22 cellular contexts compared by ENCODE assay signal in genomic region chr1:159828176-159828575, GRCh38. TPM values are rescaled to one million over a fixed set of nuclear protein-coding genes. Genes with fewer than 3 reads are reported as not detected.
DNase-seq lines count a peak whose midpoint lies in the region; ATAC-seq, FAIRE-seq and TF ChIP-seq lines count a peak whose summit lies in the region.
"Had no signal": no experiment of that assay in that cellular context is flagged by ENCODE, and none has a peak within 500 bp of the region (broad histone marks: within the 10 kb centered on the region; RNA-seq: fewer than 3 reads in every experiment).

No MANE protein-coding gene starts in this region.

- H3K27me3 Mint-ChIP-seq in CD8-positive, alpha-beta memory T cell, result peaks cover 0 to 6% of the 10 kb centered on the region in 2 donors
- no peaks in the 10 kb centered on the region for H3K27me3 Mint-ChIP-seq in central memory CD8-positive, alpha-beta T cell
- H3K27me3 Mint-ChIP-seq in naive thymus-derived CD4-positive, alpha-beta T cell, result peaks cover 0 to 46% (median 0%) of the 10 kb centered on the region in 5 donors

- DNase-seq in CD8-positive, alpha-beta memory T cell, result no peak
- DNase-seq in GM19239 (ENCODE audit: insufficient read length, low spot score) (no peak), C1 segment of cervical spinal cord (lab: John Stamatoyannopoulos, UW) (no peak), foreskin melanocyte (no peak), sigmoid colon (no peak)
- no peak for DNase-seq in central memory CD8-positive, alpha-beta T cell (ENCODE audit: low spot score in 2 of 2)
- DNase-seq in naive thymus-derived CD4-positive, alpha-beta T cell, result no peak
- no peak for DNase-seq in stimulated activated CD4-positive, alpha-beta T cell treated with anti-CD3 and anti-CD28 coated beads, Interleukin-4, amount 100 ng/mL, for 1 hour
- DNase-seq: activated CD8-positive, alpha-beta memory T cell treated with anti-CD3 and anti-CD28 coated beads, Interleukin-2, amount 50 U/mL, for 48 hours; activated gamma-delta T cell; Calu3; cerebellar nuclear complex; EL; glutamatergic neuron; Karpas-422; left lung; NCI-H2171 treated with DMSO at 0.1 percent for 48 hours; OCI-M1; stimulated activated CD8-positive, alpha-beta memory T cell treated with anti-CD3 and anti-CD28 coated beads, Interleukin-4, amount 100 ng/mL, for 48 hours had no signal

- CTCF ChIA-PET in CD8-positive, alpha-beta memory T cell (lab: Charles Lee), result interaction anchor here (0.9 to 2.4 kb wide), 6 partner anchors 22 to 118 kb away, joined by 3 to 8 read pairs (median 5); partner anchors contain the start of gene DUSP23
- CTCF ChIA-PET in naive thymus-derived CD4-positive, alpha-beta T cell (lab: Charles Lee), result interaction anchor here (1.0 kb wide), 1 partner anchor 65 kb away, joined by 3 read pairs; no protein-coding TSS in a partner anchor

- no peaks in the 10 kb centered on the region for H3K27me3 ChIP-seq in CD8-positive, alpha-beta memory T cell (ENCODE audit: insufficient read depth, low read length, poor library complexity, severe bottlenecking)
- no peaks in the 10 kb centered on the region for H3K27me3 ChIP-seq in naive thymus-derived CD4-positive, alpha-beta T cell (ENCODE audit: control insufficient read depth in 2 of 2, insufficient read depth in 2 of 2, low read length in 2 of 2)
- H3K27me3 ChIP-seq in sigmoid colon, result peaks cover 0 to 13% (median 0%) of the 10 kb centered on the region in 3 donors
- H3K27me3 ChIP-seq: left lung had no signal

- no peak for TF ChIP-seq CTCF in sigmoid colon (IDR thresholded peaks at IDR 0.05)

- H3K4me1 Mint-ChIP-seq in CD8-positive, alpha-beta memory T cell, result peaks cover 68 to 78% (median 76%) of the 10 kb centered on the region in 3 donors
- H3K4me1 Mint-ChIP-seq in central memory CD8-positive, alpha-beta T cell, result peaks cover 90% of the 10 kb centered on the region
- H3K4me1 Mint-ChIP-seq in naive thymus-derived CD4-positive, alpha-beta T cell, result peaks cover 44 to 67% (median 48%) of the 10 kb centered on the region in 7 donors

- POLR2A ChIA-PET in CD8-positive, alpha-beta memory T cell (lab: Charles Lee), result interaction anchor here (0.7 to 1.1 kb wide), 2 partner anchors 26 to 28 kb away, joined by 5 to 6 read pairs; no protein-coding TSS in a partner anchor
- POLR2A ChIA-PET in naive thymus-derived CD4-positive, alpha-beta T cell (lab: Charles Lee), result no interaction called here

- intact Hi-C loops in naive thymus-derived CD4-positive, alpha-beta T cell (cut with micrococcal nuclease), result loop anchor here in 1 of 2 donors (5.0 kb wide), 1 partner anchor 46 kb away; the partner anchor contains the start of gene DUSP23
- intact Hi-C loops in sigmoid colon (cut with DNase I), result no loop called here

- H3K4me3 ChIP-seq in CD8-positive, alpha-beta memory T cell (ENCODE audit: low read length), result peak overlapping the region; percentile 38
- H3K4me3 ChIP-seq in naive thymus-derived CD4-positive, alpha-beta T cell (ENCODE audit: low read length), result peak overlapping the region; percentile 11
- no peak overlapping the region for H3K4me3 ChIP-seq in sigmoid colon

- H3K4me1 ChIP-seq in CD8-positive, alpha-beta memory T cell (ENCODE audit: insufficient read depth, low read length), result peaks cover 57% of the 10 kb centered on the region
- peaks cover 31 to 52% of the 10 kb centered on the region in 2 donors for H3K4me1 ChIP-seq in naive thymus-derived CD4-positive, alpha-beta T cell (ENCODE audit: control insufficient read depth in 2 of 2, insufficient read depth in 2 of 2, low read length in 2 of 2)
- peaks cover 0 to 7% (median 3%) of the 10 kb centered on the region in 4 donors for H3K4me1 ChIP-seq in sigmoid colon

- H3K27ac ChIP-seq in CD8-positive, alpha-beta memory T cell (ENCODE audit: low read depth, low read length), result no peak overlapping the region
- no peak overlapping the region for H3K27ac ChIP-seq in naive thymus-derived CD4-positive, alpha-beta T cell (ENCODE audit: low read depth, low read length)
- H3K27ac ChIP-seq in sigmoid colon, result no peak overlapping the region

- no peak for ATAC-seq in central memory CD8-positive, alpha-beta T cell (replicated peaks; ENCODE audit: extremely low read depth, poor library complexity, severe bottlenecking)
- ATAC-seq in naive thymus-derived CD4-positive, alpha-beta T cell, result no peak
- ATAC-seq: HCT116 had no signal

- FAIRE-seq in GM19239 (lab: Jason Lieb, UNC), result peak; percentile 14
- FAIRE-seq: urothelium cell line had no signal

- no peak for TF ChIP-seq POLR2A in sigmoid colon (IDR thresholded peaks at IDR 0.05)

- H3K36me3 Mint-ChIP-seq in CD8-positive, alpha-beta memory T cell, result peaks cover 5 to 19% (median 6%) of the 10 kb centered on the region in 3 donors
- H3K36me3 Mint-ChIP-seq in central memory CD8-positive, alpha-beta T cell (ENCODE audit: insufficient read depth), result peaks cover 19% of the 10 kb centered on the region
- H3K36me3 Mint-ChIP-seq in naive thymus-derived CD4-positive, alpha-beta T cell, result peaks cover 0 to 30% (median 0%) of the 10 kb centered on the region in 5 donors

- no peak for TF ChIP-seq EP300 in sigmoid colon (IDR thresholded peaks at IDR 0.05)

- no peaks in the 10 kb centered on the region for H3K36me3 ChIP-seq in CD8-positive, alpha-beta memory T cell (ENCODE audit: insufficient read depth, low read length)
- no peaks in the 10 kb centered on the region for H3K36me3 ChIP-seq in naive thymus-derived CD4-positive, alpha-beta T cell (ENCODE audit: control insufficient read depth in 2 of 3, insufficient read depth in 3 of 3, low read length in 3 of 3)
- H3K36me3 ChIP-seq in sigmoid colon, result no peaks in the 10 kb centered on the region

- WGBS in sigmoid colon, 2 donors, result 78 to 94% methylated on average over 3 of the region's 3 CpGs

- H3K27ac Mint-ChIP-seq in CD8-positive, alpha-beta memory T cell, result peak overlapping the region in 3 of 8 donors; percentile 18 to 83 (median 40)
- no peak overlapping the region for H3K27ac Mint-ChIP-seq in central memory CD8-positive, alpha-beta T cell (ENCODE audit: low read depth)
- H3K27ac Mint-ChIP-seq in naive thymus-derived CD4-positive, alpha-beta T cell, result peak overlapping the region in 2 of 9 donors; percentile 38 to 67

- H3K9me3 ChIP-seq in CD8-positive, alpha-beta memory T cell (ENCODE audit: low read length), result peaks cover 8% of the 10 kb centered on the region
- peaks cover 0 to 7% (median 0%) of the 10 kb centered on the region in 3 experiments for H3K9me3 ChIP-seq in naive thymus-derived CD4-positive, alpha-beta T cell (ENCODE audit: control insufficient read depth in 2 of 3, low read length in 3 of 3)
- H3K9me3 ChIP-seq in sigmoid colon, result no peaks in the 10 kb centered on the region
- H3K9me3 ChIP-seq: left lung had no signal

- peaks cover 12 to 39% (median 27%) of the 10 kb centered on the region in 5 donors for H3K9me3 Mint-ChIP-seq in CD8-positive, alpha-beta memory T cell
- H3K9me3 Mint-ChIP-seq in central memory CD8-positive, alpha-beta T cell, result peaks cover 7% of the 10 kb centered on the region
- peaks cover 0 to 16% (median 4%) of the 10 kb centered on the region in 11 donors for H3K9me3 Mint-ChIP-seq in naive thymus-derived CD4-positive, alpha-beta T cell

- H3K4me3 Mint-ChIP-seq in CD8-positive, alpha-beta memory T cell, result peak overlapping the region; percentile 43 to 90 (median 80)
- peak overlapping the region; percentile 75 for H3K4me3 Mint-ChIP-seq in central memory CD8-positive, alpha-beta T cell
- peak overlapping the region in 5 of 10 donors; percentile 18 to 63 (median 49) for H3K4me3 Mint-ChIP-seq in naive thymus-derived CD4-positive, alpha-beta T cell

RNA-seq across cellular contexts. Expression of gene SLAMF8, which starts 1.5 kb away (rescaled TPM):
- 1 to 10 TPM; 3.2 to 4.0 TPM for total RNA-seq in CD8-positive, alpha-beta memory T cell
- 7.3 TPM for polyA plus RNA-seq in CD8-positive, alpha-beta memory T cell
- 1 to 10 TPM in 4 of 5 experiments, under 1 TPM in 1; 0.27 to 1.7 (median 1.3) TPM for total RNA-seq in naive thymus-derived CD4-positive, alpha-beta T cell
- polyA plus RNA-seq in naive thymus-derived CD4-positive, alpha-beta T cell, result not detected
- 1 to 10 TPM; 3.3 to 5.0 (median 4.3) TPM for total RNA-seq in sigmoid colon
- 10 to 100 TPM in 2 of 3 donors, 1 to 10 TPM in 1; 2.4 to 16.2 (median 13.3) TPM for polyA plus RNA-seq in sigmoid colon
- total RNA-seq: Calu3 had no signal

RNA-seq across cellular contexts. Expression of gene FCRL6, which starts 26.0 kb away (rescaled TPM):
- total RNA-seq in CD8-positive, alpha-beta memory T cell, result 1 to 10 TPM; 1.5 to 1.8 TPM
- 129 TPM for polyA plus RNA-seq in CD8-positive, alpha-beta memory T cell
- total RNA-seq in naive thymus-derived CD4-positive, alpha-beta T cell, result 10 to 100 TPM in 1 of 5 experiments, 1 to 10 TPM in 1, under 1 TPM in 3; 0.27 to 41.4 (median 0.51) TPM
- under 1 TPM; 0.15 to 0.43 TPM for polyA plus RNA-seq in naive thymus-derived CD4-positive, alpha-beta T cell
- not detected for total RNA-seq in sigmoid colon
- polyA plus RNA-seq in sigmoid colon, result under 1 TPM in 1 of 3 donors, not detected in 2; 0.38 TPM
- total RNA-seq: Calu3 had no signal

RNA-seq across cellular contexts. Expression of gene VSIG8, which starts 34.3 kb away (rescaled TPM):
- total RNA-seq in CD8-positive, alpha-beta memory T cell, result not detected
- polyA plus RNA-seq in CD8-positive, alpha-beta memory T cell, result not detected
- not detected for total RNA-seq in naive thymus-derived CD4-positive, alpha-beta T cell
- not detected for polyA plus RNA-seq in naive thymus-derived CD4-positive, alpha-beta T cell
- total RNA-seq in sigmoid colon, result not detected
- under 1 TPM in 1 of 3 donors, not detected in 2; 0.10 TPM for polyA plus RNA-seq in sigmoid colon
- total RNA-seq: Calu3; left lung; T-helper 1 cell treated with Interleukin-12 subunit alpha and Interleukin-12 subunit beta and Interleukin-4 antibody, amounts not matched to agents 30 ng/mL and 1 ng/mL, for 36 hours had no signal

RNA-seq across cellular contexts. Expression of gene DUSP23, which starts 47.4 kb away (rescaled TPM):
- 10 to 100 TPM; 35.5 to 38.1 TPM for total RNA-seq in CD8-positive, alpha-beta memory T cell
- 65.8 TPM for polyA plus RNA-seq in CD8-positive, alpha-beta memory T cell
- 10 to 100 TPM in 4 of 5 experiments, 1 to 10 TPM in 1; 7.4 to 18.9 (median 12.2) TPM for total RNA-seq in naive thymus-derived CD4-positive, alpha-beta T cell
- polyA plus RNA-seq in naive thymus-derived CD4-positive, alpha-beta T cell, result 10 to 100 TPM; 35.0 to 38.0 TPM
- total RNA-seq in sigmoid colon, result 10 to 100 TPM; 40.4 to 59.1 (median 51.6) TPM
- polyA plus RNA-seq in sigmoid colon, result 10 to 100 TPM; 77.7 to 88.7 (median 86.5) TPM

Comparison
In these comparisons a context has a peak if more than half of its experiments do, and no peak if none do; other contexts are left out.
1. H3K4me3 ChIP-seq: peak in CD8-positive, alpha-beta memory T cell (single experiment) and naive thymus-derived CD4-positive, alpha-beta T cell (single experiment); none in sigmoid colon (0 of 4).